In the genomic region with DNA sequence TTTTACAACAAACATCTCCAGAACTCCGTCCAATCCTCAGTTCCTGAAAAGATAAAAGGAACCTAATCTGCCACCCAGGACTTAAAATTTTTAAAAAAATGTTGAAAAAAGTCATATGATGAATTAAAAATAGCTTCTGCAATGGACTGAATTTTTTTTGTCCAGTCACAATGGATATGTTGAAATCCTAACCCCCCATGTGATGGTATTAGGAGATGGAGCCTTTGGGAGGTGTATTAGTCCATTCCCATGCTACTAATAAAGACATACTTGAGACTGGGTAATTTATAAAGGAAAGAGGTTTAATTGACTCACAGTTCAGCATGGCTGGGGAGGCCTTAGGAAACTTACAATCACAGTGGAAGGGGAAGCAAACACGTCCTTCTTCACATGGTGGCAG, we compare ENCODE assay signal across 9 cellular contexts. TPM values are rescaled to one million over a fixed set of nuclear protein-coding genes. Genes with fewer than 3 reads are reported as not detected.
DNase-seq lines count a peak whose midpoint lies in the region; ATAC-seq, FAIRE-seq and TF ChIP-seq lines count a peak whose summit lies in the region.
"Not testable (repeated sequence)": the region's sequence is repeated elsewhere in the genome, so short reads cannot be mapped to it uniquely, and the experiment has no call there.
"Had no signal": no experiment of that assay in that cellular context is flagged by ENCODE, and none has a peak within 500 bp of the region (broad histone marks: within the 10 kb centered on the region; RNA-seq: fewer than 3 reads in every experiment).

No MANE protein-coding gene starts in this region.

- 66% methylated on average over 2 of the region's 2 CpGs for WGBS in A549 (ENCODE audit: missing lambda C conversion rate)
- 85 to 94% methylated on average over 2 of the region's 2 CpGs for WGBS in gastroesophageal sphincter (ENCODE audit: low coverage in 1 of 2), 2 donors
- 75 to 76% methylated on average over 2 of the region's 2 CpGs for WGBS in tibial nerve, 2 donors

- not testable (repeated sequence) for FAIRE-seq in A549 (lab: Jason Lieb, UNC)
- peak; percentile 83 for FAIRE-seq in islet of Langerhans (lab: Jason Lieb, UNC)

- TF ChIP-seq CTCF in A549 (IDR thresholded peaks at IDR 0.05); gastroesophageal sphincter (IDR thresholded peaks at IDR 0.05); tibial nerve (IDR thresholded peaks at IDR 0.05); vagina (IDR thresholded peaks at IDR 0.05): not testable (repeated sequence)

- H3K4me2 ChIP-seq in A549: peak overlapping the region; percentile 94

- not testable (repeated sequence) for H3K9ac ChIP-seq in SK-N-MC (ENCODE audit: insufficient read length)

- DNase-seq in A549 (ENCODE audit: low read depth in 1 of 2, low spot score in 1 of 2); SK-N-MC (ENCODE audit: low read depth, low spot score); sciatic nerve (ENCODE audit: low spot score); vagina (ENCODE audit: extremely low spot score in 2 of 2): not testable (repeated sequence)
- DNase-seq in tibial nerve (ENCODE audit: low spot score in 2 of 2): peak in 1 of 2 donors; percentile 32

- not testable (repeated sequence) for H3K9me3 ChIP-seq in A549; SK-N-MC (ENCODE audit: low read depth, low read length); gastroesophageal sphincter; vagina
- peaks cover 0 to 16% (median 0%) of the 10 kb centered on the region in 4 donors for H3K9me3 ChIP-seq in tibial nerve

- not testable (repeated sequence) for ATAC-seq in A549
- peak; percentile 29 for ATAC-seq in gastroesophageal sphincter
- ATAC-seq in sciatic nerve: peak; percentile 54

- not testable (repeated sequence) for TF ChIP-seq RAD21 in A549 (conservative IDR thresholded peaks at IDR 0.05 in 1 of 2, IDR thresholded peaks at IDR 0.05 in 1 of 2)

- H3K27ac ChIP-seq in A549 (peak overlapping the region; percentile 90 to 91), SK-N-MC (peak overlapping the region; percentile 16; the same call in 1 of the 2 replicates), gastroesophageal sphincter (peak overlapping the region in 2 of 4 donors; percentile 27 to 70), tibial nerve (peak overlapping the region; percentile 61 to 91 (median 83)), vagina (peak overlapping the region; percentile 75)

- H3K4me1 ChIP-seq in A549: peaks cover 46% of the 10 kb centered on the region
- H3K4me1 ChIP-seq in gastroesophageal sphincter: peaks cover 0 to 35% (median 0%) of the 10 kb centered on the region in 3 donors
- H3K4me1 ChIP-seq in tibial nerve: peaks cover 0 to 28% (median 12%) of the 10 kb centered on the region in 4 donors
- H3K4me1 ChIP-seq in vagina: peaks cover 20% of the 10 kb centered on the region

- not testable (repeated sequence) for H3K36me3 ChIP-seq in SK-N-MC (ENCODE audit: insufficient read depth, low read length); gastroesophageal sphincter; tibial nerve; vagina

- intact Hi-C loops in sciatic nerve (cut with DNase I); vagina (cut with DNase I): not testable (repeated sequence)

- TF ChIP-seq POLR2A in A549 (IDR thresholded peaks at IDR 0.05; ENCODE audit: low read length); gastroesophageal sphincter (IDR thresholded peaks at IDR 0.05); tibial nerve (IDR thresholded peaks at IDR 0.05); vagina (IDR thresholded peaks at IDR 0.05): not testable (repeated sequence)

- H3K27me3 ChIP-seq in gastroesophageal sphincter, tibial nerve, vagina: not testable (repeated sequence)

- H3K4me3 ChIP-seq in A549: peak overlapping the region; percentile 67; the same call in 1 of the 3 replicates
- not testable (repeated sequence) for H3K4me3 ChIP-seq in SK-N-MC, gastroesophageal sphincter, tibial nerve, vagina

- POLR2A ChIA-PET in A549 (lab: Yijun Ruan, JAX): interaction anchor here (0.9 to 1.7 kb wide), 3 partner anchors 22 to 35 kb away, joined by 3 to 8 read pairs (median 3); no protein-coding TSS in a partner anchor

- CTCF ChIA-PET in A549 (lab: Yijun Ruan, JAX): interaction anchor here (1.1 to 2.4 kb wide), 8 partner anchors 16 to 99 kb away, joined by 3 to 7 read pairs (median 4); no protein-coding TSS in a partner anchor

- TF ChIP-seq EP300 in A549 (IDR thresholded peaks at IDR 0.05); gastroesophageal sphincter (IDR thresholded peaks at IDR 0.05): not testable (repeated sequence)
- peak in 1 of 2 donors; percentile 52 for TF ChIP-seq EP300 in tibial nerve (IDR thresholded peaks at IDR 0.05)

RNA-seq across cellular contexts. Expression of gene ALDH1A1, which starts 2.8 kb away (rescaled TPM):
- polyA plus RNA-seq in A549 (2011; rRNA removed) (6,119 and 8,617 TPM in 2 replicates), A549 (2017; fragmentation: RNase III; extraction: RNeasy Plus Mini Kit Qiagen cat#74134 plus additional on column Dnase treatment) (9,362 to 9,987 TPM (median 9,373 TPM) in 3 replicates)
- 2,623 and 3,095 TPM in 2 replicates for polyA plus RNA-seq in A549 (2012; cell fraction: cytosol; rRNA removed)
- polyA plus RNA-seq in A549 (2012; cell fraction: nucleus; rRNA removed): 1,463 and 2,252 TPM in 2 replicates
- 2,553 and 2,631 TPM in 2 replicates for polyA minus RNA-seq in A549 (2011; rRNA and poly(A)+ RNA removed)
- total RNA-seq in gastroesophageal sphincter (100 to 1,000 TPM in 1 of 4 donors, 10 to 100 TPM in 3; 49.2 to 118 (median 83.9) TPM), sciatic nerve (277 TPM), tibial nerve (100 to 1,000 TPM in 3 of 4 donors, 10 to 100 TPM in 1; 86.4 to 247 (median 156) TPM), vagina (126 TPM)
- total RNA-seq: G401 had no signal
- polyA plus RNA-seq: CD8-positive, alpha-beta memory T cell had no signal
